In the genomic region with DNA sequence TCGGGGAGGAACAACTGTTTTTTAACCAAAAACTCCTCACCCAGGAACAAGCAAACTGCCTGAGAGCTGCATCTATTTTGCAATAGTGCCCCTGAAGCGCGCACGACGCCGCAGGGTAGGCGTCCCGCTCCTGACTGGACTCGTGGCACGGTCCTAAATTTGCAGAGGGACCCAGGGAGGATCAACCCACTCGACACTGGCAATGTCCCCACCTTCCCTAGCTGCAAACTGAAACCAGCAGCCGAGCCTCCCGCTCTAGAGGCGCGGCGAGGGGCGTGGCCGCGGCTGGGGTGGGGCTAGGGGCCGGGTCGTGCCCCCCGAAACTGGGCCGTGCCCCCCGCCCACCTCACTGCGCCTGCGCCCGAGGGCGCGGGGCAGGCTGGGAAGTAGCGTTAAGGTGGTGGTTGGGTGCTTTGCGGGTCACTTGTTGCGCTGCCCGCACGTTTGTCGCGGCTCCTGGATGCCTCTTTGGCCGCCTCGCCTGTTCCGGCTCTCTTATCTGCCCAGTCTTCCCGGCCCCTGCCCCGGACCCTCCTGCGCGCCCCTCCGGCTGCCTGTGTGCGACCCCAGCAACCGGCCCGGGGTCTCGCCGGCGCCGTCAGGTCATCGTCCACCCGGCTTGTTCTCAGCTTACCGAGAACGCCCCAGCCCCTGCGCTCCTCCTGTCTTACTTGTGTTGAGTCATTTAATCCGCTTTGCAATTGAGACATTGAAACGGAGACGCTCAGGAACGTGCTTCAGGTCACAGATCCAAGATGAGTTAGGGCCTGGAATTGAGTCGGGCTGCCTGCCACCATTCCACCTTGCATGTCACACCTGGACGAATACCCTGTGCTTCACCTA, we compare ENCODE assay signal across 8 cellular contexts. TPM values are rescaled to one million over a fixed set of nuclear protein-coding genes. Genes with fewer than 3 reads are reported as not detected.
A peak's percentile ranks its signal among the peaks of the same experiment; 100 is the strongest.
DNase-seq lines count a peak whose midpoint lies in the region; ATAC-seq, FAIRE-seq and TF ChIP-seq lines count a peak whose summit lies in the region.

No MANE protein-coding gene starts in this region.

- no peak for TF ChIP-seq CTCF in WERI-Rb-1 (IDR thresholded peaks at IDR 0.05; ENCODE audit: low read depth, low read length)
- no peak for TF ChIP-seq CTCF in breast epithelium (IDR thresholded peaks at IDR 0.05)

- ATAC-seq in GM18858 (IDR thresholded peaks at IDR 0.05; ENCODE audit: unreplicated experiment) = peak; percentile 82
- ATAC-seq in HG03060 (IDR thresholded peaks at IDR 0.05; ENCODE audit: low read depth, unreplicated experiment) = peak; percentile 75

- no peaks in the 10 kb centered on the region for H3K79me2 ChIP-seq in ACC112 (ENCODE audit: control insufficient read depth, insufficient read depth, low read length, unreplicated experiment)

- H3K4me1 ChIP-seq in ACC112 (ENCODE audit: control insufficient read depth, insufficient read depth, low read length, unreplicated experiment) (no peaks in the 10 kb centered on the region), breast epithelium (no peaks in the 10 kb centered on the region), small intestine (ENCODE audit: control insufficient read depth in 2 of 2, insufficient read depth in 1 of 2, low read depth in 1 of 2, low read length in 1 of 2) (no peaks in the 10 kb centered on the region)

- H3K9me3 ChIP-seq in WERI-Rb-1 (ENCODE audit: severe bottlenecking) = no peaks in the 10 kb centered on the region
- no peaks in the 10 kb centered on the region for H3K9me3 ChIP-seq in breast epithelium
- no peaks in the 10 kb centered on the region for H3K9me3 ChIP-seq in small intestine (ENCODE audit: control insufficient read depth, low read depth)

- peak overlapping the region; percentile 75 for H3K27ac ChIP-seq in ACC112 (ENCODE audit: low read depth, low read length)
- H3K27ac ChIP-seq in WERI-Rb-1 = peak overlapping the region; percentile 95
- H3K27ac ChIP-seq in breast epithelium = peak overlapping the region; percentile 85 to 88
- peak overlapping the region; percentile 65 to 82 for H3K27ac ChIP-seq in small intestine (ENCODE audit: low read depth in 1 of 2, low read length in 1 of 2)

- peak overlapping the region; percentile 96 for H2AFZ ChIP-seq in ACC112 (ENCODE audit: low read length, unreplicated experiment)

- WGBS in small intestine, 3 donors = 1% methylated on average over 47 to 62 of the region's 62 CpGs

- H3K36me3 ChIP-seq in ACC112 (ENCODE audit: insufficient read depth, low read length) (no peaks in the 10 kb centered on the region), WERI-Rb-1 (no peaks in the 10 kb centered on the region), breast epithelium (no peaks in the 10 kb centered on the region), small intestine (ENCODE audit: control insufficient read depth in 2 of 2, insufficient read depth in 2 of 2, low read length in 2 of 2) (no peaks in the 10 kb centered on the region)

- FAIRE-seq in small intestine (lab: Jason Lieb, UNC) = no peak

- H3K4me3 ChIP-seq in ACC112 (ENCODE audit: low read depth, low read length) (peak overlapping the region; percentile 79), WERI-Rb-1 (ENCODE audit: low read depth, low read length) (peak overlapping the region; percentile 59), breast epithelium (peak overlapping the region; percentile 70 to 84 (median 82)), small intestine (ENCODE audit: low read depth in 1 of 2, low read length in 2 of 2) (peak overlapping the region; percentile 67 to 75)

- intact Hi-C loops in breast epithelium (cut with DNase I; ENCODE audit: low total_unique reads) = no loop called here

- peak; percentile 87 for DNase-seq in NCI-H2196 (lab: John Stamatoyannopoulos, UW; ENCODE audit: unreplicated experiment)
- peak; percentile 91 for DNase-seq in WERI-Rb-1
- peak; percentile 64 to 69 for DNase-seq in breast epithelium (ENCODE audit: low spot score in 2 of 2)
- DNase-seq in iPS-NIHi7 (ENCODE audit: extremely low spot score) = peak; percentile 98
- peak; percentile 86 for DNase-seq in small intestine

- TF ChIP-seq POLR2A in breast epithelium (IDR thresholded peaks at IDR 0.05) = peak; percentile 38

- H3K27me3 ChIP-seq in ACC112 (ENCODE audit: insufficient read depth, low read length) (no peaks in the 10 kb centered on the region), WERI-Rb-1 (ENCODE audit: insufficient read depth, low read depth, severe bottlenecking) (no peaks in the 10 kb centered on the region), breast epithelium (no peaks in the 10 kb centered on the region), small intestine (ENCODE audit: control insufficient read depth in 2 of 2, insufficient read depth in 2 of 2, low read length in 2 of 2) (no peaks in the 10 kb centered on the region)

RNA-seq across cellular contexts. Expression of a gene that starts 37.9 kb away (rescaled TPM):
- total RNA-seq in breast epithelium = 100 to 1,000 TPM; 106 to 129 (median 126) TPM
- polyA plus RNA-seq in small intestine = 10 to 100 TPM; 53.0 to 82.0 (median 64.0) TPM

Comparison
In these comparisons a context has a peak if more than half of its experiments do, and no peak if none do; other contexts are left out.
1. Peak in every context shown above with its lines: DNase-seq, ATAC-seq, H3K4me3 ChIP-seq and H3K27ac ChIP-seq.